Comparison of ENCODE assay signal across 14 cellular contexts in the genomic region with DNA sequence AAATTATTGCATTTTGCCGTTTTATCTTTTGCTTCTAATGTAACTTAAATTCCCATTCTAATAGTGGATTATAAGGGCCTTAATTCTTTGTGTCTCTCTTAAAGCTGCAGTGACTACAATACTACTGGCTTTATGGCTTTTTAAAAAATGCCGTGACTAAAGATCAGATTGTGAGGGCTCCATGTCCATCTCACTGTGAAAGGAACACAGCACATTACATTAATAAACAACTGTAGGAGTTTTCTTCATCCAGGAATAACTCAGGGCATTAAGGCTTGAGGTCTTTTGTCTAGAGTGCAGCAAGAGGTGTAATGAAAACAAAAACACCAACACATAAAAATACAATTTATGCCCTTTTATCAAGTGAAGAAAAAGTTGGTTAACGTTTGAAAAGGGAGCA.
"Had no signal": no experiment of that assay in that cellular context is flagged by ENCODE, and none has a peak within 500 bp of the region (broad histone marks: within the 10 kb centered on the region; RNA-seq: fewer than 3 reads in every experiment).

No MANE protein-coding gene starts in this region.

- H3K27ac Mint-ChIP-seq: activated naive CD4-positive, alpha-beta T cell treated with anti-CD3 and anti-CD28 coated beads for 36 hours; activated T-helper 17 cell treated with anti-CD3 and anti-CD28 coated beads, Interleukin-2, amount 50 U/mL, for 72 hours; naive thymus-derived CD8-positive, alpha-beta T cell; WTC11 had no signal

- DNase-seq: activated CD4-positive, alpha-beta T cell treated with anti-CD3 and anti-CD28 coated beads for 48 hours; activated naive CD4-positive, alpha-beta T cell treated with anti-CD3 and anti-CD28 coated beads for 36 hours; heart right ventricle; islet precursor cell; mammary epithelial cell; mucosa of descending colon; naive thymus-derived CD8-positive, alpha-beta T cell; ovary; stimulated activated CD4-positive, alpha-beta T cell treated with anti-CD3 and anti-CD28 coated beads, Interleukin-15, amount 100 ng/mL, for 24 hours; stimulated activated CD4-positive, alpha-beta T cell treated with anti-CD3 and anti-CD28 coated beads, Interleukin-4, amount 100 ng/mL, for 24 hours; tibial artery had no signal

- H3K4me1 Mint-ChIP-seq: activated T-helper 17 cell treated with anti-CD3 and anti-CD28 coated beads, Interleukin-2, amount 50 U/mL, for 72 hours had no signal

- H3K4me1 ChIP-seq: tibial artery had no signal

- H3K36me3 Mint-ChIP-seq: naive thymus-derived CD8-positive, alpha-beta T cell; WTC11 had no signal

- H3K9me3 Mint-ChIP-seq: activated naive CD4-positive, alpha-beta T cell treated with anti-CD3 and anti-CD28 coated beads for 36 hours; activated T-helper 17 cell treated with anti-CD3 and anti-CD28 coated beads, Interleukin-2, amount 50 U/mL, for 72 hours; naive thymus-derived CD8-positive, alpha-beta T cell; WTC11 had no signal

- H3K9me3 ChIP-seq: heart right ventricle, mucosa of descending colon, ovary, tibial artery had no signal

- H3K27me3 ChIP-seq: ovary had no signal

- H3K27ac ChIP-seq: heart right ventricle, ovary, tibial artery had no signal

- H3K4me3 ChIP-seq: heart right ventricle, mucosa of descending colon, ovary, tibial artery had no signal

- H3K4me3 Mint-ChIP-seq: activated naive CD4-positive, alpha-beta T cell treated with anti-CD3 and anti-CD28 coated beads for 36 hours; activated T-helper 17 cell treated with anti-CD3 and anti-CD28 coated beads, Interleukin-2, amount 50 U/mL, for 72 hours; naive thymus-derived CD8-positive, alpha-beta T cell had no signal

- ATAC-seq: activated T-helper 17 cell treated with anti-CD3 and anti-CD28 coated beads, Interleukin-2, amount 50 U/mL, for 72 hours; heart right ventricle; left lobe of liver; mucosa of descending colon; naive thymus-derived CD8-positive, alpha-beta T cell; WTC11 had no signal

- H3K36me3 ChIP-seq: heart right ventricle, ovary, tibial artery had no signal
